In the genomic region with DNA sequence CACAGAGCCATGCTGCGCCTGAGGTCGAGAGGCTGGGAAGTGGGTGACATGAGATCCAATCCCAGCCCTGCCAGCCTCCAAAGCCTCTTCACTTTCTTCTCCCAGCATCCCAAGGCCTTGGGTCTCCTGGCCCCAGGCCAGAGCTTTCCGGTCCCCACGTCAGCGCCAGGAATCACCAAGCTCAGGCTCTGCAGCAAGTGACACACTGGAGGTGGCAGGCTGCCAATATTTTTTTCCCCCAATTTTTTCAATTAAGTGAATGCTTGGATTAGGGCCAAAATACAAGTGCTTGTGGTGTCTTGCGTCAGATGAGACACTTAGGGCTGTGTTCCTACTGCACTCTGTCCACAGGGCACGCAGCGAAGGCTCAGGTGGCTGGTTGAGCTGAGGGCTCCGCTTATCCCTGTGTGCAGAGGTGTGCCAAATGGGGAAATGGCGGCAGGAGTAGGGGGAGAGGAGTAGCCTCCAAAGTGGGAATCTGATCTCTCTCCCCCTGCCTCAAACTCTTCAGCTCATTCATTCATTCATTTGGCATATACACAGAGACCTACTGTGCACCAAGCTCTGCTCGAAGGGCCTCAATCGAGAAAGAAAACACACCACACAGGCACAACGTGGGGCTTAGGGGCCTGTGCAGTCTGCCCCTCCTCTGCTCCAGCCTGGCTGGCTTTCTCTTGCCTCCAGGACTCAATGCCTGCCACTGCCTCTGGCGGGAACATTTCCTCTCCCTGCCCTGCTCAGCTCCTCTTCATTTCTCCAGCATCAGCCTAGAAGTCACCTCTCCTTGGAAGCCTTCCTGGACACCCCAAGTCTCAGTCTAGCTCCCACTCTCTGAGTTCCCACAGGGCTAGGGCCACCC, we compare ENCODE assay signal across 8 cellular contexts. TPM values are rescaled to one million over a fixed set of nuclear protein-coding genes. Genes with fewer than 3 reads are reported as not detected.
DNase-seq lines count a peak whose midpoint lies in the region; FAIRE-seq and TF ChIP-seq lines count a peak whose summit lies in the region.

No MANE protein-coding gene starts in this region.

- H3K27me3 ChIP-seq in rectal smooth muscle tissue (ENCODE audit: control insufficient read depth, insufficient read depth, low read length), result no peaks in the 10 kb centered on the region

- no peak for TF ChIP-seq CTCF in HEK293 (tag by site-specific recombination; IDR thresholded peaks at IDR 0.05)
- TF ChIP-seq CTCF in fibroblast of the aortic adventitia (IDR thresholded peaks at IDR 0.05; ENCODE audit: insufficient read depth, low read length), result no peak

- H3K4me1 ChIP-seq in HEK293 (ENCODE audit: control insufficient read depth, insufficient read depth, low read length), result peaks cover 13% of the 10 kb centered on the region
- H3K4me1 ChIP-seq in rectal smooth muscle tissue (ENCODE audit: control insufficient read depth, insufficient read depth, low read length), result peaks cover 17% of the 10 kb centered on the region

- H3K4me3 ChIP-seq in HEK293 (ENCODE audit: low read depth, low read length) (no peak overlapping the region), fibroblast of the aortic adventitia (ENCODE audit: low read depth, low read length) (no peak overlapping the region), rectal smooth muscle tissue (ENCODE audit: low read length) (no peak overlapping the region)

- no peak overlapping the region for H3K9ac ChIP-seq in rectal smooth muscle tissue (ENCODE audit: low read length)

- CTCF ChIA-PET in HEK293 (lab: Yijun Ruan, JAX), result interaction anchor here (0.6 to 7.1 kb wide), 6 partner anchors 9 to 220 kb away, joined by 3 to 67 read pairs (median 4); no protein-coding TSS in a partner anchor

- H3K9me3 ChIP-seq in HEK293 (ENCODE audit: control insufficient read depth, insufficient read depth, low read depth, low read length), result no peaks in the 10 kb centered on the region

- POLR2A ChIA-PET in HEK293 (lab: Yijun Ruan, JAX), result interaction anchor here (1.0 to 1.9 kb wide), 4 partner anchors 13 to 431 kb away, joined by 3 to 6 read pairs (median 6); partner anchors contain the start of gene FBXW11

- H3K36me3 ChIP-seq in HEK293 (ENCODE audit: control insufficient read depth in 2 of 2, insufficient read depth in 1 of 2, low read length in 2 of 2), result no peaks in the 10 kb centered on the region
- H3K36me3 ChIP-seq in rectal smooth muscle tissue (ENCODE audit: control insufficient read depth, insufficient read depth, low read length), result no peaks in the 10 kb centered on the region

- DNase-seq in fibroblast of the aortic adventitia (ENCODE audit: low read depth) (peak; percentile 82), islet precursor cell (no peak), Kasumi-1 (lab: John Stamatoyannopoulos, UW) (no peak), GM12892 (ENCODE audit: insufficient read length) (no peak)
- no peak for DNase-seq in activated CD4-positive, CD25-positive, alpha-beta regulatory T cell treated with anti-CD3 and anti-CD28 coated beads, Interleukin-2, amount 50 U/mL, for 72 hours

- no peak for TF ChIP-seq POLR2A in GM12892 (IDR thresholded peaks at IDR 0.05; ENCODE audit: low read depth, low read length)

- no peak for FAIRE-seq in GM12892 (lab: Jason Lieb, UNC)

- H3K27ac ChIP-seq in HEK293 (ENCODE audit: extremely low read depth, low read depth, low read length) (peak overlapping the region; percentile 43; the same call in 1 of the 2 replicates), rectal smooth muscle tissue (ENCODE audit: low read depth, low read length) (peak overlapping the region; percentile 43)

TF ChIP-seq in HEK293, 187 proteins besides CTCF, POLR2A, EP300 and RAD21 (continues in another document):
- no peak for TF ChIP-seq ZSCAN23 (tag by site-specific recombination; IDR thresholded peaks at IDR 0.05)
- peak; percentile 57; the same call in 1 of the 2 replicates for TF ChIP-seq KLF8 (tag by site-specific recombination; IDR thresholded peaks at IDR 0.05)
- no peak for TF ChIP-seq ZNF514 (tag by site-specific recombination; IDR thresholded peaks at IDR 0.05)
- TF ChIP-seq ZNF677 (tag by site-specific recombination; IDR thresholded peaks at IDR 0.05), result peak; percentile 55; the same call in 1 of the 2 replicates
- TF ChIP-seq ZFHX2 (tag by site-specific recombination; conservative IDR thresholded peaks at IDR 0.05), result no peak
- peak; percentile 57 for TF ChIP-seq PATZ1 (tag by site-specific recombination; IDR thresholded peaks at IDR 0.05)
- TF ChIP-seq ZBTB49 (tag by site-specific recombination; IDR thresholded peaks at IDR 0.05; ENCODE audit: low read depth), result no peak

TF ChIP-seq in PFSK-1, 5 proteins besides CTCF, POLR2A, EP300 and RAD21:
- TF ChIP-seq REST (IDR thresholded peaks at IDR 0.05; ENCODE audit: insufficient read depth in 1 of 2, low read depth in 2 of 2, low read length in 2 of 2), result no peak
- 0 out of 2 replicates have a peak, but pooled peaks have one; percentile 47 for TF ChIP-seq POLR2AphosphoS5 (IDR thresholded peaks at IDR 0.05; ENCODE audit: low read depth, low read length)
- peak; percentile 78 for TF ChIP-seq FOXP2 (optimal IDR thresholded peaks at IDR 0.05; ENCODE audit: borderline replicate concordance, extremely low read depth, extremely low read length, insufficient read depth)
- TF ChIP-seq TAF1 (IDR thresholded peaks at IDR 0.05; ENCODE audit: borderline replicate concordance, insufficient read depth, low read length), result 0 out of 2 replicates have a peak, but pooled peaks have one; percentile 14
- TF ChIP-seq SIN3A (IDR thresholded peaks at IDR 0.05; ENCODE audit: borderline replicate concordance, insufficient read depth, low read length), result peak; percentile 78; the same call in 1 of the 2 replicates

RNA-seq across cellular contexts. Expression of gene SH3PXD2B, which starts 16.7 kb away (rescaled TPM):
- polyA plus RNA-seq in PFSK-1 (2012; ENCODE audit: insufficient read length, low read depth), result 76.9 TPM
- 25.3 and 46.7 TPM in 2 replicates for total RNA-seq in fibroblast of the aortic adventitia (ENCODE audit: low replicate concordance)
- 0.95 TPM for polyA plus RNA-seq in GM12892 (2012; ENCODE audit: missing spikeins)
